ENCODE assay signal across 15 cellular contexts in genomic region chr5:175606409-175606808, GRCh38. TPM values are rescaled to one million over a fixed set of nuclear protein-coding genes. Genes with fewer than 3 reads are reported as not detected.
DNase-seq lines count a peak whose midpoint lies in the region; FAIRE-seq and TF ChIP-seq lines count a peak whose summit lies in the region.
"Had no signal": no experiment of that assay in that cellular context is flagged by ENCODE, and none has a peak within 500 bp of the region (broad histone marks: within the 10 kb centered on the region; RNA-seq: fewer than 3 reads in every experiment).

No MANE protein-coding gene starts in this region.

- no peaks in the 10 kb centered on the region for H3K9me3 Mint-ChIP-seq in glutamatergic neuron (ENCODE audit: unreplicated experiment)

- no peak for FAIRE-seq in frontal cortex (lab: Jason Lieb, UNC)
- FAIRE-seq: GM12892 had no signal

- H3K4me1 Mint-ChIP-seq in glutamatergic neuron (ENCODE audit: low read depth, unreplicated experiment): no peaks in the 10 kb centered on the region

- peaks cover 1% of the 10 kb centered on the region for H3K27me3 Mint-ChIP-seq in glutamatergic neuron (ENCODE audit: unreplicated experiment)

- DNase-seq in SIG-M5 treated with dmso at 0.1 percent for 504 hours (lab: John Stamatoyannopoulos, UW; ENCODE audit: unreplicated experiment) (peak; percentile 11), SIG-M5 (lab: John Stamatoyannopoulos, UW) (no peak), MV-4-11 (lab: John Stamatoyannopoulos, UW) (peak; percentile 38), RPMI8226 (peak; percentile 81), hypothalamus (lab: John Stamatoyannopoulos, UW) (no peak), glutamatergic neuron (no peak), frontal cortex (ENCODE audit: low spot score in 2 of 2) (no peak)
- DNase-seq in stimulated activated CD8-positive, alpha-beta memory T cell treated with anti-CD3 and anti-CD28 coated beads, Interleukin-4, amount 100 ng/mL, for 48 hours: no peak
- DNase-seq: AML-193; Caco-2; CD8-positive, alpha-beta memory T cell; DND-41; GDM1; GOT3 had no signal

- H3K4me3 Mint-ChIP-seq in glutamatergic neuron (ENCODE audit: unreplicated experiment): no peak overlapping the region
- H3K4me3 Mint-ChIP-seq: CD8-positive, alpha-beta memory T cell had no signal

- H3K36me3 Mint-ChIP-seq in glutamatergic neuron (ENCODE audit: unreplicated experiment): peaks cover 15% of the 10 kb centered on the region
- H3K36me3 Mint-ChIP-seq: CD8-positive, alpha-beta memory T cell had no signal

- TF ChIP-seq CTCF in glutamatergic neuron (IDR thresholded peaks at IDR 0.05; ENCODE audit: partially characterized antibody, unreplicated experiment): no peak

- no peak overlapping the region for H3K27ac Mint-ChIP-seq in glutamatergic neuron (ENCODE audit: unreplicated experiment)
- H3K27ac Mint-ChIP-seq: CD8-positive, alpha-beta memory T cell had no signal

RNA-seq across cellular contexts. Expression of gene HRH2, which starts 51.5 kb away (rescaled TPM):
- total RNA-seq in glutamatergic neuron (ENCODE audit: unreplicated experiment): not detected
- total RNA-seq in frontal cortex: 3.3 TPM
- total RNA-seq: Caco-2 had no signal

Comparison
In these comparisons a context has a peak if more than half of its experiments do, and no peak if none do; other contexts are left out.
1. DNase-seq: peak in SIG-M5 treated with dmso at 0.1 percent for 504 hours (single experiment), MV-4-11 (single experiment) and RPMI8226 (single experiment); none in SIG-M5 (single experiment), hypothalamus (0 of 51), stimulated activated CD8-positive, alpha-beta memory T cell treated with anti-CD3 and anti-CD28 coated beads, Interleukin-4, amount 100 ng/mL, for 48 hours (single experiment), glutamatergic neuron (single experiment) and frontal cortex (0 of 2).